In the genomic region with DNA sequence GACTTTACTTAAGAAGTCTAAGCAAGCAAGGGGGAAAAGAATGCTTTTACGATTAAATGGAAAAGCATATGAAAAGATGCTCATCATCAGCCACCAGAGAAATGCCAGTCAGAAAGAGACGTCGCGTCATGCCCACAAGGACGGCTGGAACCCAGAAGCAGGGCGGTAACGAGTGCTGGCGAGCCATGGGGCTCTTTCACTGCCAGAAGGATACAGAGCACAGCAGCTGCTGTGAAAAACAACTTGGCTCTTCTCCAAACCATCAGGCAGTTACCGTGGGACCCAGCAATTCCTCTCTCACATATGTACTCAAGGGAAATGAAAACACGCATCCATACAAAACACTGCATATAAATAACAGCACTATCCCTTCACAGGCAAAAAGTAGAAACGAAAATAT, we compare ENCODE assay signal across 1 cellular context.
TF ChIP-seq lines count a peak whose summit lies in the region.

No MANE protein-coding gene starts in this region.

TF ChIP-seq in WTC11, 78 proteins besides CTCF, POLR2A, EP300 and RAD21 (continued from another document):
- TF ChIP-seq, protein P1, sequence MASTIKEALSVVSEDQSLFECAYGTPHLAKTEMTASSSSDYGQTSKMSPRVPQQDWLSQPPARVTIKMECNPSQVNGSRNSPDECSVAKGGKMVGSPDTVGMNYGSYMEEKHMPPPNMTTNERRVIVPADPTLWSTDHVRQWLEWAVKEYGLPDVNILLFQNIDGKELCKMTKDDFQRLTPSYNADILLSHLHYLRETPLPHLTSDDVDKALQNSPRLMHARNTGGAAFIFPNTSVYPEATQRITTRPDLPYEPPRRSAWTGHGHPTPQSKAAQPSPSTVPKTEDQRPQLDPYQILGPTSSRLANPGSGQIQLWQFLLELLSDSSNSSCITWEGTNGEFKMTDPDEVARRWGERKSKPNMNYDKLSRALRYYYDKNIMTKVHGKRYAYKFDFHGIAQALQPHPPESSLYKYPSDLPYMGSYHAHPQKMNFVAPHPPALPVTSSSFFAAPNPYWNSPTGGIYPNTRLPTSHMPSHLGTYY (CRISPR knock-in tag; IDR thresholded peaks at IDR 0.05) = no peak
- TF ChIP-seq GABPB1 (CRISPR knock-in tag; IDR thresholded peaks at IDR 0.05) = no peak
- TF ChIP-seq JAZF1 (CRISPR knock-in tag; IDR thresholded peaks at IDR 0.05) = no peak
- TF ChIP-seq ZBTB21 (CRISPR knock-in tag; IDR thresholded peaks at IDR 0.05; ENCODE audit: borderline replicate concordance) = no peak
- TF ChIP-seq, protein P2, sequence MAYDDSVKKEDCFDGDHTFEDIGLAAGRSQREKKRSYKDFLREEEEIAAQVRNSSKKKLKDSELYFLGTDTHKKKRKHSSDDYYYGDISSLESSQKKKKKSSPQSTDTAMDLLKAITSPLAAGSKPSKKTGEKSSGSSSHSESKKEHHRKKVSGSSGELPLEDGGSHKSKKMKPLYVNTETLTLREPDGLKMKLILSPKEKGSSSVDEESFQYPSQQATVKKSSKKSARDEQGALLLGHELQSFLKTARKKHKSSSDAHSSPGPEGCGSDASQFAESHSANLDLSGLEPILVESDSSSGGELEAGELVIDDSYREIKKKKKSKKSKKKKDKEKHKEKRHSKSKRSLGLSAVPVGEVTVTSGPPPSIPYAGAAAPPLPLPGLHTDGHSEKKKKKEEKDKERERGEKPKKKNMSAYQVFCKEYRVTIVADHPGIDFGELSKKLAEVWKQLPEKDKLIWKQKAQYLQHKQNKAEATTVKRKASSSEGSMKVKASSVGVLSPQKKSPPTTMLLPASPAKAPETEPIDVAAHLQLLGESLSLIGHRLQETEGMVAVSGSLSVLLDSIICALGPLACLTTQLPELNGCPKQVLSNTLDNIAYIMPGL (CRISPR knock-in tag; IDR thresholded peaks at IDR 0.05) = no peak
- TF ChIP-seq, protein P3, sequence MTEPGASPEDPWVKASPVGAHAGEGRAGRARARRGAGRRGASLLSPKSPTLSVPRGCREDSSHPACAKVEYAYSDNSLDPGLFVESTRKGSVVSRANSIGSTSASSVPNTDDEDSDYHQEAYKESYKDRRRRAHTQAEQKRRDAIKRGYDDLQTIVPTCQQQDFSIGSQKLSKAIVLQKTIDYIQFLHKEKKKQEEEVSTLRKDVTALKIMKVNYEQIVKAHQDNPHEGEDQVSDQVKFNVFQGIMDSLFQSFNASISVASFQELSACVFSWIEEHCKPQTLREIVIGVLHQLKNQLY (CRISPR knock-in tag; IDR thresholded peaks at IDR 0.05) = no peak
- no peak for TF ChIP-seq IRF2 (CRISPR knock-in tag; IDR thresholded peaks at IDR 0.05; ENCODE audit: borderline replicate concordance, low read depth)
- TF ChIP-seq ATF1 (CRISPR knock-in tag; IDR thresholded peaks at IDR 0.05) = no peak
- TF ChIP-seq NR2C2 (CRISPR knock-in tag; IDR thresholded peaks at IDR 0.05) = no peak
- TF ChIP-seq, protein P4, sequence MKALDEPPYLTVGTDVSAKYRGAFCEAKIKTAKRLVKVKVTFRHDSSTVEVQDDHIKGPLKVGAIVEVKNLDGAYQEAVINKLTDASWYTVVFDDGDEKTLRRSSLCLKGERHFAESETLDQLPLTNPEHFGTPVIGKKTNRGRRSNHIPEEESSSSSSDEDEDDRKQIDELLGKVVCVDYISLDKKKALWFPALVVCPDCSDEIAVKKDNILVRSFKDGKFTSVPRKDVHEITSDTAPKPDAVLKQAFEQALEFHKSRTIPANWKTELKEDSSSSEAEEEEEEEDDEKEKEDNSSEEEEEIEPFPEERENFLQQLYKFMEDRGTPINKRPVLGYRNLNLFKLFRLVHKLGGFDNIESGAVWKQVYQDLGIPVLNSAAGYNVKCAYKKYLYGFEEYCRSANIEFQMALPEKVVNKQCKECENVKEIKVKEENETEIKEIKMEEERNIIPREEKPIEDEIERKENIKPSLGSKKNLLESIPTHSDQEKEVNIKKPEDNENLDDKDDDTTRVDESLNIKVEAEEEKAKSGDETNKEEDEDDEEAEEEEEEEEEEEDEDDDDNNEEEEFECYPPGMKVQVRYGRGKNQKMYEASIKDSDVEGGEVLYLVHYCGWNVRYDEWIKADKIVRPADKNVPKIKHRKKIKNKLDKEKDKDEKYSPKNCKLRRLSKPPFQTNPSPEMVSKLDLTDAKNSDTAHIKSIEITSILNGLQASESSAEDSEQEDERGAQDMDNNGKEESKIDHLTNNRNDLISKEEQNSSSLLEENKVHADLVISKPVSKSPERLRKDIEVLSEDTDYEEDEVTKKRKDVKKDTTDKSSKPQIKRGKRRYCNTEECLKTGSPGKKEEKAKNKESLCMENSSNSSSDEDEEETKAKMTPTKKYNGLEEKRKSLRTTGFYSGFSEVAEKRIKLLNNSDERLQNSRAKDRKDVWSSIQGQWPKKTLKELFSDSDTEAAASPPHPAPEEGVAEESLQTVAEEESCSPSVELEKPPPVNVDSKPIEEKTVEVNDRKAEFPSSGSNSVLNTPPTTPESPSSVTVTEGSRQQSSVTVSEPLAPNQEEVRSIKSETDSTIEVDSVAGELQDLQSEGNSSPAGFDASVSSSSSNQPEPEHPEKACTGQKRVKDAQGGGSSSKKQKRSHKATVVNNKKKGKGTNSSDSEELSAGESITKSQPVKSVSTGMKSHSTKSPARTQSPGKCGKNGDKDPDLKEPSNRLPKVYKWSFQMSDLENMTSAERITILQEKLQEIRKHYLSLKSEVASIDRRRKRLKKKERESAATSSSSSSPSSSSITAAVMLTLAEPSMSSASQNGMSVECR (CRISPR knock-in tag; IDR thresholded peaks at IDR 0.05; ENCODE audit: borderline replicate concordance) = no peak
- no peak for TF ChIP-seq ZNF317 (CRISPR knock-in tag; IDR thresholded peaks at IDR 0.05; ENCODE audit: borderline replicate concordance, low read depth)
- TF ChIP-seq, protein P5, sequence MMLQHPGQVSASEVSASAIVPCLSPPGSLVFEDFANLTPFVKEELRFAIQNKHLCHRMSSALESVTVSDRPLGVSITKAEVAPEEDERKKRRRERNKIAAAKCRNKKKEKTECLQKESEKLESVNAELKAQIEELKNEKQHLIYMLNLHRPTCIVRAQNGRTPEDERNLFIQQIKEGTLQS (CRISPR knock-in tag; conservative IDR thresholded peaks at IDR 0.05) = no peak
- no peak for TF ChIP-seq ESRRA (CRISPR knock-in tag; IDR thresholded peaks at IDR 0.05; ENCODE audit: borderline replicate concordance)
- TF ChIP-seq, protein P6, sequence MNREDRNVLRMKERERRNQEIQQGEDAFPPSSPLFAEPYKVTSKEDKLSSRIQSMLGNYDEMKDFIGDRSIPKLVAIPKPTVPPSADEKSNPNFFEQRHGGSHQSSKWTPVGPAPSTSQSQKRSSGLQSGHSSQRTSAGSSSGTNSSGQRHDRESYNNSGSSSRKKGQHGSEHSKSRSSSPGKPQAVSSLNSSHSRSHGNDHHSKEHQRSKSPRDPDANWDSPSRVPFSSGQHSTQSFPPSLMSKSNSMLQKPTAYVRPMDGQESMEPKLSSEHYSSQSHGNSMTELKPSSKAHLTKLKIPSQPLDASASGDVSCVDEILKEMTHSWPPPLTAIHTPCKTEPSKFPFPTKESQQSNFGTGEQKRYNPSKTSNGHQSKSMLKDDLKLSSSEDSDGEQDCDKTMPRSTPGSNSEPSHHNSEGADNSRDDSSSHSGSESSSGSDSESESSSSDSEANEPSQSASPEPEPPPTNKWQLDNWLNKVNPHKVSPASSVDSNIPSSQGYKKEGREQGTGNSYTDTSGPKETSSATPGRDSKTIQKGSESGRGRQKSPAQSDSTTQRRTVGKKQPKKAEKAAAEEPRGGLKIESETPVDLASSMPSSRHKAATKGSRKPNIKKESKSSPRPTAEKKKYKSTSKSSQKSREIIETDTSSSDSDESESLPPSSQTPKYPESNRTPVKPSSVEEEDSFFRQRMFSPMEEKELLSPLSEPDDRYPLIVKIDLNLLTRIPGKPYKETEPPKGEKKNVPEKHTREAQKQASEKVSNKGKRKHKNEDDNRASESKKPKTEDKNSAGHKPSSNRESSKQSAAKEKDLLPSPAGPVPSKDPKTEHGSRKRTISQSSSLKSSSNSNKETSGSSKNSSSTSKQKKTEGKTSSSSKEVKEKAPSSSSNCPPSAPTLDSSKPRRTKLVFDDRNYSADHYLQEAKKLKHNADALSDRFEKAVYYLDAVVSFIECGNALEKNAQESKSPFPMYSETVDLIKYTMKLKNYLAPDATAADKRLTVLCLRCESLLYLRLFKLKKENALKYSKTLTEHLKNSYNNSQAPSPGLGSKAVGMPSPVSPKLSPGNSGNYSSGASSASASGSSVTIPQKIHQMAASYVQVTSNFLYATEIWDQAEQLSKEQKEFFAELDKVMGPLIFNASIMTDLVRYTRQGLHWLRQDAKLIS (CRISPR knock-in tag; IDR thresholded peaks at IDR 0.05; ENCODE audit: borderline replicate concordance) = no peak
- TF ChIP-seq TCF7 (CRISPR knock-in tag; IDR thresholded peaks at IDR 0.05; ENCODE audit: low read depth) = no peak
- no peak for TF ChIP-seq ZNF121 (CRISPR knock-in tag; IDR thresholded peaks at IDR 0.05)
- TF ChIP-seq, protein P7, sequence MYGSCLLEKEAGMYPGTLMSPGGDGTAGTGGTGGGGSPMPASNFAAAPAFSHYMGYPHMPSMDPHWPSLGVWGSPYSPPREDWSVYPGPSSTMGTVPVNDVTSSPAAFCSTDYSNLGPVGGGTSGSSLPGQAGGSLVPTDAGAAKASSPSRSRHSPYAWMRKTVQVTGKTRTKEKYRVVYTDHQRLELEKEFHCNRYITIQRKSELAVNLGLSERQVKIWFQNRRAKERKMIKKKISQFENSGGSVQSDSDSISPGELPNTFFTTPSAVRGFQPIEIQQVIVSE (CRISPR knock-in tag; IDR thresholded peaks at IDR 0.05; ENCODE audit: borderline replicate concordance) = no peak
- TF ChIP-seq, protein P8, sequence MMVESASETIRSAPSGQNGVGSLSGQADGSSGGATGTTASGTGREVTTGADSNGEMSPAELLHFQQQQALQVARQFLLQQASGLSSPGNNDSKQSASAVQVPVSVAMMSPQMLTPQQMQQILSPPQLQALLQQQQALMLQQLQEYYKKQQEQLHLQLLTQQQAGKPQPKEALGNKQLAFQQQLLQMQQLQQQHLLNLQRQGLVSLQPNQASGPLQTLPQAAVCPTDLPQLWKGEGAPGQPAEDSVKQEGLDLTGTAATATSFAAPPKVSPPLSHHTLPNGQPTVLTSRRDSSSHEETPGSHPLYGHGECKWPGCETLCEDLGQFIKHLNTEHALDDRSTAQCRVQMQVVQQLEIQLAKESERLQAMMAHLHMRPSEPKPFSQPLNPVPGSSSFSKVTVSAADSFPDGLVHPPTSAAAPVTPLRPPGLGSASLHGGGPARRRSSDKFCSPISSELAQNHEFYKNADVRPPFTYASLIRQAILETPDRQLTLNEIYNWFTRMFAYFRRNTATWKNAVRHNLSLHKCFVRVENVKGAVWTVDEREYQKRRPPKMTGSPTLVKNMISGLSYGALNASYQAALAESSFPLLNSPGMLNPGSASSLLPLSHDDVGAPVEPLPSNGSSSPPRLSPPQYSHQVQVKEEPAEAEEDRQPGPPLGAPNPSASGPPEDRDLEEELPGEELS (CRISPR knock-in tag; IDR thresholded peaks at IDR 0.05) = no peak
